ENCODE assay signal across 28 cellular contexts in the genomic region with DNA sequence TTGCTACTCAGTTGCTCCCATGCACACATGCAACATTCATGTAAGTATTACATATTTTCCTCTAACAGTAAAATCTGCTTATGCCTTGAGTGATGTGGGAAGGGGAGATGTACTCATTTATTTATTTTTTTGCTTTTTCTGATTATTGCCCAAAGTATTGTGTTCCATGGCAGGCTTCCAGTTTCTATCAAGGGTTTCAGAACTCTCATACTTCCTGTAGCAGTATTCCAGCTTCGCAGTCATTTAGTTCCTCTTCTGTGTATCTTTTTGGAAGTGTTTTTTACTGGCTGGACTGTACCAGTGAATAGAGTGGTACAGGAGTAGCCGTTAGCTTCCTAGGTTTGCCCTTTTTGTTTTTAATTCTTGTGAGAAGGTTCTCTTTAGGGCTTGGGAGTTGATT. TPM values are rescaled to one million over a fixed set of nuclear protein-coding genes. Genes with fewer than 3 reads are reported as not detected.
DNase-seq lines count a peak whose midpoint lies in the region; ATAC-seq, FAIRE-seq and TF ChIP-seq lines count a peak whose summit lies in the region.
"Had no signal": no experiment of that assay in that cellular context is flagged by ENCODE, and none has a peak within 500 bp of the region (broad histone marks: within the 10 kb centered on the region; RNA-seq: fewer than 3 reads in every experiment).

No MANE protein-coding gene starts in this region.

- no peak for TF ChIP-seq POLR2A in GM12892 (IDR thresholded peaks at IDR 0.05; ENCODE audit: low read depth, low read length)

- no peak for ATAC-seq in activated T-cell treated with anti-CD3 and anti-CD28 coated beads, Interleukin-2, amount 50 U/mL, for 72 hours (replicated peaks in 1 of 2)
- ATAC-seq in GM21381 (IDR thresholded peaks at IDR 0.05; ENCODE audit: unreplicated experiment) (no peak), GM19035 (IDR thresholded peaks at IDR 0.05; ENCODE audit: unreplicated experiment) (no peak), Right ventricle myocardium inferior (no peak)
- ATAC-seq: HepG2, K562, PC-3 had no signal

- H3K4me1 Mint-ChIP-seq in activated T-cell treated with anti-CD3 and anti-CD28 coated beads, Interleukin-2, amount 50 U/mL, for 72 hours (ENCODE audit: low read depth), result peaks cover 22% of the 10 kb centered on the region
- peaks cover 19% of the 10 kb centered on the region for H3K4me1 Mint-ChIP-seq in activated T-cell treated with anti-CD3 and anti-CD28 coated beads, Interleukin-2, amount 50 U/mL, for 24 hours (ENCODE audit: low read depth)
- H3K4me1 Mint-ChIP-seq in chondrocyte (ENCODE audit: low read depth), result peaks cover 5% of the 10 kb centered on the region

- no peak overlapping the region for H3K4me3 Mint-ChIP-seq in activated T-cell treated with anti-CD3 and anti-CD28 coated beads, Interleukin-2, amount 50 U/mL, for 72 hours
- no peak overlapping the region for H3K4me3 Mint-ChIP-seq in activated T-cell treated with anti-CD3 and anti-CD28 coated beads, Interleukin-2, amount 50 U/mL, for 24 hours
- no peak overlapping the region for H3K4me3 Mint-ChIP-seq in chondrocyte (ENCODE audit: unreplicated experiment)
- H3K4me3 Mint-ChIP-seq: CD14-positive monocyte had no signal

- no peak for FAIRE-seq in GM12892 (lab: Jason Lieb, UNC)
- FAIRE-seq: HepG2, K562 had no signal

- no peaks in the 10 kb centered on the region for H3K27me3 Mint-ChIP-seq in activated T-cell treated with anti-CD3 and anti-CD28 coated beads, Interleukin-2, amount 50 U/mL, for 72 hours (ENCODE audit: low read depth)
- no peaks in the 10 kb centered on the region for H3K27me3 Mint-ChIP-seq in activated T-cell treated with anti-CD3 and anti-CD28 coated beads, Interleukin-2, amount 50 U/mL, for 24 hours
- H3K27me3 Mint-ChIP-seq in chondrocyte (ENCODE audit: low read depth), result no peaks in the 10 kb centered on the region

- H3K36me3 Mint-ChIP-seq in activated T-cell treated with anti-CD3 and anti-CD28 coated beads, Interleukin-2, amount 50 U/mL, for 72 hours (ENCODE audit: insufficient read depth in 2 of 2), result peaks cover 3 to 12% of the 10 kb centered on the region in 2 donors
- H3K36me3 Mint-ChIP-seq in activated T-cell treated with anti-CD3 and anti-CD28 coated beads, Interleukin-2, amount 50 U/mL, for 24 hours (ENCODE audit: low read depth), result peaks cover 60% of the 10 kb centered on the region
- peaks cover 22% of the 10 kb centered on the region for H3K36me3 Mint-ChIP-seq in chondrocyte (ENCODE audit: low read depth)

- peak overlapping the region; percentile 44 for H3K27ac Mint-ChIP-seq in activated T-cell treated with anti-CD3 and anti-CD28 coated beads, Interleukin-2, amount 50 U/mL, for 72 hours
- H3K27ac Mint-ChIP-seq in activated T-cell treated with anti-CD3 and anti-CD28 coated beads, Interleukin-2, amount 50 U/mL, for 24 hours, result no peak overlapping the region
- peak overlapping the region; percentile 41 for H3K27ac Mint-ChIP-seq in chondrocyte (ENCODE audit: unreplicated experiment)
- H3K27ac Mint-ChIP-seq: CD14-positive monocyte had no signal

- no peak for DNase-seq in activated T-cell treated with anti-CD3 and anti-CD28 coated beads, Interleukin-2, amount 50 U/mL, for 72 hours
- no peak for DNase-seq in activated T-cell treated with anti-CD3 and anti-CD28 coated beads, Interleukin-2, amount 50 U/mL, for 24 hours
- DNase-seq in chondrocyte (ENCODE audit: low spot score), result no peak
- DNase-seq in fibroblast of pulmonary artery (ENCODE audit: low read depth), result peak; percentile 59
- no peak for DNase-seq in GM12892 (ENCODE audit: insufficient read length)
- no peak for DNase-seq in Right ventricle myocardium inferior (ENCODE audit: missing footprints)
- DNase-seq: 8988T, ACHN, BE2C, Calu3, DMS79 treated with DMSO at 0.1 percent for 48 hours, GF-D8, H7, MV-4-11, NCI-H1105, NCI-H146, NCI-H2029, NCI-H446, NCI-H524 treated with DMSO at 0.1 percent for 48 hours, NCI-H774, PC-3, Right ventricle myocardium superior had no signal

- no peaks in the 10 kb centered on the region for H3K9me3 Mint-ChIP-seq in activated T-cell treated with anti-CD3 and anti-CD28 coated beads, Interleukin-2, amount 50 U/mL, for 72 hours
- no peaks in the 10 kb centered on the region for H3K9me3 Mint-ChIP-seq in activated T-cell treated with anti-CD3 and anti-CD28 coated beads, Interleukin-2, amount 50 U/mL, for 24 hours
- H3K9me3 Mint-ChIP-seq in chondrocyte (ENCODE audit: low read depth), result no peaks in the 10 kb centered on the region
- H3K9me3 Mint-ChIP-seq: CD14-positive monocyte had no signal

- TF ChIP-seq CTCF in chondrocyte (IDR thresholded peaks at IDR 0.05) (no peak), fibroblast of pulmonary artery (IDR thresholded peaks at IDR 0.05; ENCODE audit: low read length, missing control alignments) (no peak)

- H3K4me3 ChIP-seq in fibroblast of pulmonary artery (replicated peaks; ENCODE audit: low read depth, low read length), result no peak overlapping the region
- H3K4me3 ChIP-seq: K562, SJSA1 had no signal

- intact Hi-C loops in Right ventricle myocardium inferior (cut with DNase I), result no loop called here

RNA-seq across cellular contexts. Expression of a gene that starts 26.9 kb away (rescaled TPM):
- total RNA-seq in activated T-cell treated with anti-CD3 and anti-CD28 coated beads, Interleukin-2, amount 50 U/mL, for 72 hours, result 100 to 1,000 TPM; 137 to 145 TPM
- total RNA-seq in chondrocyte (150 to 153 TPM (median 153 TPM) in 3 replicates), Right ventricle myocardium inferior (161 TPM)
- 239 TPM for polyA plus RNA-seq in GM12892 (2012; ENCODE audit: missing spikeins)
